In the genomic region with DNA sequence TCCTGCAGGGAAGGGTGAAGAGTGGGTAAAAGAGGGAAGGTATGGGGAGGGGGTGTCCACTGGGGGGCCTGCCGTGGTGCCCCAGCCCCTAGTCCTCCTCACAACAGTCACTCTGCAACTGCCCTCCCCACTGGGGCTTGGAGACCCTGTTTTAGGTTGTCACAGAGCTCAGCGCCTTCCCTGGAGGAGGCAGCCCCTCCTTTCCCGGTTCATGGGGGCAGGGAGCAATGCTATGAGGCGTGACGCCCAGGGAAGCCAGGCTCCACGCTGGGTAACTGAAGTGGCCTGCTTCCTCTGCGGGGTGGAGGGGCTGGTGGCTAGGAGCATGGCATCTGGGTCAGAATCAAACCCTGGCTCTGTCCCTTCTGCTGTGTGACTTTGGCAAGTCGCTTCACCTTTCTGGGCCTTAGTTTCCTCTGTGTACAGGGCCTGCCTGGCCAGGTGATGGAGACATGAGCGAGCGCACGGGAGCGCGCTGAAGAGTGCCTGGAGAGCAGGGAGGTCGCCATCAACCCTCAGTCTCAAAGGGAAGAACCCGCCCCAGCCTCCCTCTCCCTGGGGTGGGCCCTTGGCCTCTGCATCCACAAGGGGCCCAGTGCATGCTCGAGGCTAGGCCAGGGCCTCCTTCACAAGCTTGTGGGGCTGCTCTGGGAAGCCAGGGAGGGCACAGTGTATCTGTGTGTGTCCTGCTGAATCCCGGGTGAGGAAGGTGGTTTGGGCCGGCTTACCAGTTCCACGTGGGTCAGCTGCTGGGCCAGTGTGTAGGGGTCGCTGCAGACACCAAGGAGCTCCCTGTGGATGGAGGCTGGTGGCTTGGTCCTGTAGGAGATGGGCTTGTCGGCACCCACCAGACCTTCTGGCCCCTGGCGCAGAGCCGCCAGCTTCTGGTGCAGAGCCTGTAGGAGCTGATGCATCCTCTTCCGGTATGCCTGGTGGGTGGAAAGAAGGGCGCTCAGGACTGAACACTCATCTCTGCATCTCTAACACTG, we compare ENCODE assay signal across 17 cellular contexts. TPM values are rescaled to one million over a fixed set of nuclear protein-coding genes. Genes with fewer than 3 reads are reported as not detected.
DNase-seq lines count a peak whose midpoint lies in the region; ATAC-seq and TF ChIP-seq lines count a peak whose summit lies in the region.
"Had no signal": no experiment of that assay in that cellular context is flagged by ENCODE, and none has a peak within 500 bp of the region (broad histone marks: within the 10 kb centered on the region; RNA-seq: fewer than 3 reads in every experiment).

No MANE protein-coding gene starts in this region.

- H3K9me3 Mint-ChIP-seq in stimulated activated naive CD8-positive, alpha-beta T cell treated with anti-CD3 and anti-CD28 coated beads, Interleukin-15, amount 100 ng/mL, for 72 hours, result no peaks in the 10 kb centered on the region
- no peaks in the 10 kb centered on the region for H3K9me3 Mint-ChIP-seq in nephron progenitor cell
- H3K9me3 Mint-ChIP-seq: activated CD4-positive, alpha-beta memory T cell treated with anti-CD3 and anti-CD28 coated beads, Interleukin-2, amount 10 ng/mL, durations not matched to agents 7 days and 5 days; activated T-helper 1 cell treated with anti-CD3 and anti-CD28 coated beads, Interleukin-12 subunit alpha, Interleukin-12 subunit beta, Interleukin-2, Interleukin-4 antibody, amounts not matched to agents 30 ng/mL and 10 ng/mL and 1 ng/mL, durations not matched to agents 14 hours and 24 hours and 36 hours; naive B cell had no signal

- intact Hi-C loops in dorsolateral prefrontal cortex (cut with DNase I), result loop anchor here (2.0 to 10.0 kb wide), 7 partner anchors 34 to 344 kb away; partner anchors contain the start of genes RASGEF1C (in 2 of the 2) and MAPK9 (in 1 of the 2)

- ATAC-seq in stimulated activated naive CD8-positive, alpha-beta T cell treated with anti-CD3 and anti-CD28 coated beads, Interleukin-15, amount 100 ng/mL, for 72 hours, result peak; percentile 11
- ATAC-seq in stimulated activated naive CD8-positive, alpha-beta T cell treated with anti-CD3 and anti-CD28 coated beads, Interleukin-15, Interleukin-2, amounts not matched to agents 100 U/mL and 50 U/mL, for 24 hours, result no peak
- ATAC-seq in GM19395 (IDR thresholded peaks at IDR 0.05; ENCODE audit: unreplicated experiment), result no peak

- H3K27ac ChIP-seq in dorsolateral prefrontal cortex, result peak overlapping the region in 53 of 59 donors; percentile 12 to 92 (median 73)
- H3K27ac ChIP-seq: adrenal gland, foreskin keratinocyte had no signal

- no peaks in the 10 kb centered on the region for H3K4me1 Mint-ChIP-seq in stimulated activated naive CD8-positive, alpha-beta T cell treated with anti-CD3 and anti-CD28 coated beads, Interleukin-15, amount 100 ng/mL, for 72 hours
- H3K4me1 Mint-ChIP-seq in nephron progenitor cell, result peaks cover 39% of the 10 kb centered on the region
- H3K4me1 Mint-ChIP-seq: activated CD4-positive, alpha-beta memory T cell treated with anti-CD3 and anti-CD28 coated beads, Interleukin-2, amount 10 ng/mL, durations not matched to agents 7 days and 5 days; naive B cell had no signal

- peak in 1 of 2 donors; percentile 8 for DNase-seq in stimulated activated naive CD8-positive, alpha-beta T cell treated with anti-CD3 and anti-CD28 coated beads, Interleukin-15, amount 100 ng/mL, for 72 hours
- no peak for DNase-seq in stimulated activated naive CD8-positive, alpha-beta T cell treated with anti-CD3 and anti-CD28 coated beads, Interleukin-15, Interleukin-2, amounts not matched to agents 100 U/mL and 50 U/mL, for 24 hours
- DNase-seq in dorsolateral prefrontal cortex (peak in 4 of 10 donors; percentile 11 to 42 (median 29)), nephron progenitor cell (peak; percentile 30), Ammon's horn (ENCODE audit: low spot score) (no peak), NCI-H2029 (lab: John Stamatoyannopoulos, UW) (no peak), NCI-H748 treated with DMSO at 0.1 percent for 48 hours (lab: John Stamatoyannopoulos, UW) (no peak)
- DNase-seq: DMS 273 treated with DMSO at 0.1 percent for 48 hours; foreskin keratinocyte; naive B cell; NCI-H2171; NCI-H774; stimulated activated naive CD4-positive, alpha-beta T cell treated with Interleukin-2 at 50 U/mL for 16 hours had no signal

- H3K27ac Mint-ChIP-seq in stimulated activated naive CD8-positive, alpha-beta T cell treated with anti-CD3 and anti-CD28 coated beads, Interleukin-15, amount 100 ng/mL, for 72 hours, result peak overlapping the region in 1 of 2 donors; percentile 20
- H3K27ac Mint-ChIP-seq in nephron progenitor cell, result no peak overlapping the region
- H3K27ac Mint-ChIP-seq: activated CD4-positive, alpha-beta memory T cell treated with anti-CD3 and anti-CD28 coated beads, Interleukin-2, amount 10 ng/mL, durations not matched to agents 7 days and 5 days; activated T-helper 1 cell treated with anti-CD3 and anti-CD28 coated beads, Interleukin-12 subunit alpha, Interleukin-12 subunit beta, Interleukin-2, Interleukin-4 antibody, amounts not matched to agents 30 ng/mL and 10 ng/mL and 1 ng/mL, durations not matched to agents 14 hours and 24 hours and 36 hours; naive B cell had no signal

- peaks cover 26% of the 10 kb centered on the region for H3K27me3 Mint-ChIP-seq in stimulated activated naive CD8-positive, alpha-beta T cell treated with anti-CD3 and anti-CD28 coated beads, Interleukin-15, amount 100 ng/mL, for 72 hours
- H3K27me3 Mint-ChIP-seq in nephron progenitor cell (ENCODE audit: low read depth, poor library complexity), result peaks cover 13% of the 10 kb centered on the region

- H3K4me3 ChIP-seq in dorsolateral prefrontal cortex, result no peak overlapping the region
- H3K4me3 ChIP-seq: adrenal gland had no signal

- H3K27me3 ChIP-seq in dorsolateral prefrontal cortex, result no peaks in the 10 kb centered on the region
- H3K27me3 ChIP-seq: foreskin keratinocyte had no signal

- no peaks in the 10 kb centered on the region for H3K36me3 Mint-ChIP-seq in nephron progenitor cell (ENCODE audit: low read depth)
- H3K36me3 Mint-ChIP-seq: naive B cell had no signal

- TF ChIP-seq CTCF in dorsolateral prefrontal cortex (IDR thresholded peaks at IDR 0.05 in 54 of 56, conservative IDR thresholded peaks at IDR 0.05 in 2 of 56; ENCODE audit: low read depth in 1 of 56, partially characterized antibody in 56 of 56), result no peak
- TF ChIP-seq CTCF in nephron progenitor cell (IDR thresholded peaks at IDR 0.05), result no peak

- no peak overlapping the region for H3K4me3 Mint-ChIP-seq in stimulated activated naive CD8-positive, alpha-beta T cell treated with anti-CD3 and anti-CD28 coated beads, Interleukin-15, amount 100 ng/mL, for 72 hours
- H3K4me3 Mint-ChIP-seq in nephron progenitor cell, result no peak overlapping the region
- H3K4me3 Mint-ChIP-seq: activated CD4-positive, alpha-beta memory T cell treated with anti-CD3 and anti-CD28 coated beads, Interleukin-2, amount 10 ng/mL, durations not matched to agents 7 days and 5 days; activated T-helper 1 cell treated with anti-CD3 and anti-CD28 coated beads, Interleukin-12 subunit alpha, Interleukin-12 subunit beta, Interleukin-2, Interleukin-4 antibody, amounts not matched to agents 30 ng/mL and 10 ng/mL and 1 ng/mL, durations not matched to agents 14 hours and 24 hours and 36 hours; naive B cell had no signal

RNA-seq across cellular contexts. Expression of gene RNF130, which starts 56.4 kb away (rescaled TPM):
- total RNA-seq in dorsolateral prefrontal cortex, result 100 to 1,000 TPM in 119 of 120 experiments, 10 to 100 TPM in 1; 95.0 to 273 (median 136) TPM
